In the genomic region with DNA sequence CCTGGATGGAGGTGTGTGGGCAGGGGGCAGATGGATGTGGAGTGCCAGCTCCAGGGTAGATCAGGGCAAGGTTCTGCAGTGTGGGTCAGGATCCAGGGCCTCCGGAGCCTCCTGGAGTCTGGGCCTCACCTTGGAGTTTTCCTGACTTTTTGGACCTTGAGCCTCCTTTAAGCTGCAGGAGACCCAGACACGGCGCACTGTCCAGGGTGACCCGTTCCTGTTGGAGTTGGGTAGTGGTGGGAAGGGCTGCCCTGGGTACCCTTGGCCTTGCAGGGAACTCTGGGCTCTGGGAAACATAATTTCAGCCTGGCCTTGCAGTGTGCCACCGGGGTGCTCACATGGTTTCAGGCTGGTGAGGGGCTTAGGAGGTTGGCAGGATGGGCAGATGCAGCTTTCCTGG, we compare ENCODE assay signal across 1 cellular context.
TF ChIP-seq lines count a peak whose summit lies in the region.

No MANE protein-coding gene starts in this region.

TF ChIP-seq in IMR-90, 13 proteins besides CTCF, POLR2A, EP300 and RAD21 (continued from another document):
- TF ChIP-seq FOS (IDR thresholded peaks at IDR 0.05; ENCODE audit: low read depth, low read length) (no peak), MXI1 (IDR thresholded peaks at IDR 0.05; ENCODE audit: borderline replicate concordance, low read depth, low read length) (no peak)
- TF ChIP-seq, protein P1, sequence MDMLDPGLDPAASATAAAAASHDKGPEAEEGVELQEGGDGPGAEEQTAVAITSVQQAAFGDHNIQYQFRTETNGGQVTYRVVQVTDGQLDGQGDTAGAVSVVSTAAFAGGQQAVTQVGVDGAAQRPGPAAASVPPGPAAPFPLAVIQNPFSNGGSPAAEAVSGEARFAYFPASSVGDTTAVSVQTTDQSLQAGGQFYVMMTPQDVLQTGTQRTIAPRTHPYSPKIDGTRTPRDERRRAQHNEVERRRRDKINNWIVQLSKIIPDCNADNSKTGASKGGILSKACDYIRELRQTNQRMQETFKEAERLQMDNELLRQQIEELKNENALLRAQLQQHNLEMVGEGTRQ (IDR thresholded peaks at IDR 0.05; ENCODE audit: low read depth, low read length) = no peak
- TF ChIP-seq, protein P2, sequence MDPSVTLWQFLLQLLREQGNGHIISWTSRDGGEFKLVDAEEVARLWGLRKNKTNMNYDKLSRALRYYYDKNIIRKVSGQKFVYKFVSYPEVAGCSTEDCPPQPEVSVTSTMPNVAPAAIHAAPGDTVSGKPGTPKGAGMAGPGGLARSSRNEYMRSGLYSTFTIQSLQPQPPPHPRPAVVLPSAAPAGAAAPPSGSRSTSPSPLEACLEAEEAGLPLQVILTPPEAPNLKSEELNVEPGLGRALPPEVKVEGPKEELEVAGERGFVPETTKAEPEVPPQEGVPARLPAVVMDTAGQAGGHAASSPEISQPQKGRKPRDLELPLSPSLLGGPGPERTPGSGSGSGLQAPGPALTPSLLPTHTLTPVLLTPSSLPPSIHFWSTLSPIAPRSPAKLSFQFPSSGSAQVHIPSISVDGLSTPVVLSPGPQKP (IDR thresholded peaks at IDR 0.05; ENCODE audit: borderline replicate concordance, low read depth, low read length) = no peak
